Comparison of ENCODE assay signal across 8 cellular contexts in genomic region chr22:35399678-35400334, GRCh38.
A peak's percentile ranks its signal among the peaks of the same experiment; 100 is the strongest.
DNase-seq lines count a peak whose midpoint lies in the region; ATAC-seq lines count a peak whose summit lies in the region.

MCM5 (plus strand) TSS chr22:35400140; CDS start chr22:35400439, 299 bp downstream.

- DNase-seq in AG08396 (ENCODE audit: low spot score), result peak; percentile 99
- peak; percentile 86 to 97 for DNase-seq in NCI-H446 (lab: John Stamatoyannopoulos, UW)
- peak; percentile 47 to 81 for DNase-seq in cerebellar nuclear complex (lab: John Stamatoyannopoulos, UW)
- DNase-seq in islet precursor cell, result peak; percentile 98
- DNase-seq in stimulated activated CD4-positive, alpha-beta T cell treated with anti-CD3 and anti-CD28 coated beads, Interleukin-12 subunit alpha, Interleukin-12 subunit beta, amount 100 ng/mL, for 48 hours (ENCODE audit: low read depth in 2 of 3, low spot score in 1 of 3), result peak; percentile 96 to 97 (median 96)

- ATAC-seq in GM19023 (IDR thresholded peaks at IDR 0.05; ENCODE audit: unreplicated experiment) (peak; percentile 94), HG03280 (IDR thresholded peaks at IDR 0.05; ENCODE audit: unreplicated experiment) (peak; percentile 97)
- ATAC-seq in activated CD4-positive, CD25-positive, alpha-beta regulatory T cell treated with anti-CD3 and anti-CD28 coated beads, Interleukin-2, amount 50 U/mL, for 24 hours, result peak; percentile 99

Comparison
In these comparisons a context has a peak if more than half of its experiments do, and no peak if none do; other contexts are left out.
1. Peak in every context shown above with its lines: DNase-seq and ATAC-seq.